In genomic region chr5:69035665-69036064, GRCh38 we compare ENCODE assay signal across 16 cellular contexts. TPM values are rescaled to one million over a fixed set of nuclear protein-coding genes. Genes with fewer than 3 reads are reported as not detected.
DNase-seq lines count a peak whose midpoint lies in the region; TF ChIP-seq lines count a peak whose summit lies in the region.
"Had no signal": no experiment of that assay in that cellular context is flagged by ENCODE, and none has a peak within 500 bp of the region (broad histone marks: within the 10 kb centered on the region; RNA-seq: fewer than 3 reads in every experiment).

No MANE protein-coding gene starts in this region.

- DNase-seq in EL (peak; percentile 73), NCI-H226 (peak; percentile 16), T1000 (lab: John Stamatoyannopoulos, UW) (peak; percentile 32), foreskin melanocyte (peak; percentile 52), coronary artery (ENCODE audit: low spot score) (no peak), hippocampal formation (lab: John Stamatoyannopoulos, UW) (no peak)
- no peak for DNase-seq in CD8-positive, alpha-beta memory T cell
- DNase-seq: COR-L47, H9, NCI-H187, NCI-H2171 treated with DMSO at 0.1 percent for 48 hours, NCI-H510A, PC-9, Right ventricle myocardium superior had no signal

- no peak overlapping the region for H3K27ac Mint-ChIP-seq in CD8-positive, alpha-beta memory T cell
- H3K27ac Mint-ChIP-seq: H9 had no signal

- no peak overlapping the region for H3K4me3 Mint-ChIP-seq in CD8-positive, alpha-beta memory T cell
- H3K4me3 Mint-ChIP-seq: H9, IgD-negative memory B cell had no signal

- H3K9me3 Mint-ChIP-seq in CD8-positive, alpha-beta memory T cell = no peaks in the 10 kb centered on the region
- H3K9me3 Mint-ChIP-seq: IgD-negative memory B cell had no signal

- TF ChIP-seq CTCF in coronary artery (IDR thresholded peaks at IDR 0.05) = no peak

- no peak overlapping the region for H3K27ac ChIP-seq in coronary artery
- no peak overlapping the region for H3K27ac ChIP-seq in CD8-positive, alpha-beta memory T cell (ENCODE audit: low read depth, low read length)
- H3K27ac ChIP-seq: C4-2B, PC-9 had no signal

- H3K9me3 ChIP-seq in CD8-positive, alpha-beta memory T cell (ENCODE audit: low read length) = no peaks in the 10 kb centered on the region

- H3K27me3 Mint-ChIP-seq in CD8-positive, alpha-beta memory T cell = peaks cover 7 to 8% of the 10 kb centered on the region in 2 donors
- H3K27me3 Mint-ChIP-seq: IgD-negative memory B cell had no signal

- H3K4me3 ChIP-seq in coronary artery = no peak overlapping the region
- no peak overlapping the region for H3K4me3 ChIP-seq in CD8-positive, alpha-beta memory T cell (ENCODE audit: low read length)
- H3K4me3 ChIP-seq: PC-9 had no signal

- no peaks in the 10 kb centered on the region for H3K4me1 ChIP-seq in CD8-positive, alpha-beta memory T cell (ENCODE audit: insufficient read depth, low read length)

- CTCF ChIA-PET in CD8-positive, alpha-beta memory T cell (lab: Charles Lee) = no interaction called here

- H3K27me3 ChIP-seq in CD8-positive, alpha-beta memory T cell (ENCODE audit: insufficient read depth, low read length, poor library complexity, severe bottlenecking) = no peaks in the 10 kb centered on the region

- no peaks in the 10 kb centered on the region for H3K36me3 ChIP-seq in CD8-positive, alpha-beta memory T cell (ENCODE audit: insufficient read depth, low read length)

- POLR2A ChIA-PET in CD8-positive, alpha-beta memory T cell (lab: Charles Lee) = no interaction called here

- H3K36me3 Mint-ChIP-seq in CD8-positive, alpha-beta memory T cell = peaks cover 0 to 5% (median 0%) of the 10 kb centered on the region in 3 donors
- H3K36me3 Mint-ChIP-seq: IgD-negative memory B cell had no signal

- H3K4me1 Mint-ChIP-seq in CD8-positive, alpha-beta memory T cell = no peaks in the 10 kb centered on the region
- H3K4me1 Mint-ChIP-seq: H9 had no signal

RNA-seq across cellular contexts. Expression of gene SLC30A5, which starts 58.1 kb away (rescaled TPM):
- total RNA-seq in CD8-positive, alpha-beta memory T cell = 10 to 100 TPM; 67.0 to 68.0 TPM
- 32.4 TPM for polyA plus RNA-seq in CD8-positive, alpha-beta memory T cell

Comparison
In these comparisons a context has a peak if more than half of its experiments do, and no peak if none do; other contexts are left out.
1. DNase-seq: peak in EL (single experiment), NCI-H226 (single experiment), T1000 (single experiment) and foreskin melanocyte (single experiment); none in coronary artery (single experiment), CD8-positive, alpha-beta memory T cell (0 of 5) and hippocampal formation (0 of 2).